8 cellular contexts compared by ENCODE assay signal in the genomic region with DNA sequence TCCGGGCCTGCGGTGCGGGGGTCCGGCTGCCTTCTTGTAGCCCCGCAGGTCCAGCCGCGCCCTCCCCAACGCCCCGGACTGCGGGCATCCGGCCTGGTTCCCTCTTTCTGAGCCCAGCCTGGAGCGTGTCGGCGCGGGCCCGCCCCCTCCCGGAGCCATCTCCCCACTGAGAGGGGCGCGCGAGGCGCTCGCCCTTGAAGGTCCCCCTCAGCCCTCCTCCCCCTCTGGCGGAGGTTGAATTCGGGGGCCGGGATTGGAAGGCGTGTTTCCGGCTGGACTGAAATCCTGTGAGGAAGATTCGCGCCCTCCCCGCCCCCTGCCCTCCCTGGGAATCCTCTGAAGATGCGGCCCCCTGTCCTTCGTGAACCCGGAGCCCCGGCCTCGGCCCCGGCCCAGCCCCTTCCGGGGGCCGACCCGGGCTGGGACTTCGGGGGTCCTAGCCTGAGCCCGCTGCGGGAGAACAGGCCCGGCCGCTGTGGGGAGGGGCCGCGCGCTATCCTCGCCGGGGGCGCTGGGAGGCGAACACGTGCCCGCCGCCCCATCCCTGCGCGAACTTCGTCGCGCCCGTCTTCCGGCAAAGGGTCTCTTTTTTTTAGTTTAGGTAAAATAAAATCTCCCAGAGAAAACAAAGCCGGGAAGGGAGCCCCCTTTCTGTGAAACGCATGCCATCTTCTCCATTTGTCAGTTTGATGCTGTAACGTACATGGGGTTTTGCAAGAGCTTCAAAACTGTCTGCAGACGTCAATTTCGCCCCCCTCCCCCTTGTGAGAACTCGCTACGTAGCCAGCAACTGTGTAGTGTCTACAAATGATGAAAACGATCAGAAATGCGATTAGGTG. TPM values are rescaled to one million over a fixed set of nuclear protein-coding genes. Genes with fewer than 3 reads are reported as not detected.
DNase-seq lines count a peak whose midpoint lies in the region; ATAC-seq and TF ChIP-seq lines count a peak whose summit lies in the region.

No MANE protein-coding gene starts in this region.

- TF ChIP-seq CTCF in LNCaP clone FGC (IDR thresholded peaks at IDR 0.05; ENCODE audit: control insufficient read depth, extremely low read depth, insufficient read depth): no peak; the same call in 1 of the 2 replicates
- TF ChIP-seq CTCF in ovary (IDR thresholded peaks at IDR 0.05): no peak
- peak in 1 of 5 experiments; percentile 12 for TF ChIP-seq CTCF in transverse colon (IDR thresholded peaks at IDR 0.05)

- no peaks in the 10 kb centered on the region for H3K36me3 ChIP-seq in ovary
- peaks cover 0 to 11% (median 0%) of the 10 kb centered on the region in 4 donors for H3K36me3 ChIP-seq in transverse colon

- TF ChIP-seq EP300 in ovary (IDR thresholded peaks at IDR 0.05): no peak
- TF ChIP-seq EP300 in transverse colon (IDR thresholded peaks at IDR 0.05; ENCODE audit: low read depth): no peak

- ATAC-seq in GM21825 (IDR thresholded peaks at IDR 0.05; ENCODE audit: unreplicated experiment) (peak; percentile 38), SK-N-SH treated with all-trans-retinoic acid at 6 μM for 48 hours (peak; percentile 81), Right ventricle myocardium inferior (peak; percentile 74)
- ATAC-seq in activated naive CD4-positive, alpha-beta T cell treated with anti-CD3 and anti-CD28 coated beads, Interleukin-2, amount 50 U/mL, for 72 hours: peak; percentile 75 to 79

- in situ Hi-C loops in transverse colon (cut with MboI; ENCODE audit: low pct_ligation_motif_present in 1 of 4, low pct_unique_long_range_greater_than_20kb in 1 of 4, low sequenced_read_pairs in 3 of 4): no loop called here

- H3K27ac ChIP-seq in ovary (peak overlapping the region; percentile 93 to 99), transverse colon (peak overlapping the region; percentile 99 to 100 (median 99))

- H3K4me1 ChIP-seq in ovary (ENCODE audit: insufficient read depth) (peaks cover 8% of the 10 kb centered on the region), transverse colon (peaks cover 11 to 71% (median 40%) of the 10 kb centered on the region in 4 donors)

- H3K9me3 ChIP-seq in ovary: no peaks in the 10 kb centered on the region
- H3K9me3 ChIP-seq in transverse colon: no peaks in the 10 kb centered on the region

- peaks cover 9 to 22% of the 10 kb centered on the region in 2 donors for H3K36me3 Mint-ChIP-seq in activated naive CD4-positive, alpha-beta T cell treated with anti-CD3 and anti-CD28 coated beads, Interleukin-2, amount 50 U/mL, for 72 hours

- TF ChIP-seq POLR2A in ovary (IDR thresholded peaks at IDR 0.05) (no peak), transverse colon (IDR thresholded peaks at IDR 0.05) (no peak)

- H3K4me3 ChIP-seq in LNCaP clone FGC (ENCODE audit: low read depth, low read length): peak overlapping the region; percentile 85
- peak overlapping the region; percentile 95 for H3K4me3 ChIP-seq in ovary
- peak overlapping the region; percentile 79 to 97 (median 88) for H3K4me3 ChIP-seq in transverse colon

- intact Hi-C loops in Right ventricle myocardium inferior (cut with DNase I) (loop anchor here (5.0 kb wide), 2 partner anchors 55 to 115 kb away; no protein-coding TSS in a partner anchor), ovary (cut with DNase I) (loop anchor here in 2 of 4 donors (5.0 kb wide), 2 partner anchors 35 to 50 kb away; no protein-coding TSS in a partner anchor), transverse colon (cut with DNase I; ENCODE audit: low total_unique reads) (loop anchor here (10.0 kb wide), 1 partner anchor 48 kb away; no protein-coding TSS in a partner anchor)

- H3K9me3 Mint-ChIP-seq in activated naive CD4-positive, alpha-beta T cell treated with anti-CD3 and anti-CD28 coated beads, Interleukin-2, amount 50 U/mL, for 72 hours: peaks cover 0 to 9% of the 10 kb centered on the region in 2 donors

- DNase-seq in Daoy (ENCODE audit: low read depth): peak; percentile 78
- DNase-seq in LNCaP clone FGC (ENCODE audit: low read depth): no peak
- DNase-seq in activated naive CD4-positive, alpha-beta T cell treated with anti-CD3 and anti-CD28 coated beads, Interleukin-2, amount 50 U/mL, for 72 hours (ENCODE audit: low spot score in 2 of 2): peak; percentile 64 to 74
- DNase-seq in Right ventricle myocardium inferior (ENCODE audit: missing footprints): peak; percentile 89
- peak; percentile 69 to 83 (median 82) for DNase-seq in ovary
- DNase-seq in transverse colon: peak; percentile 75

- H3K27me3 ChIP-seq in ovary: no peaks in the 10 kb centered on the region
- no peaks in the 10 kb centered on the region for H3K27me3 ChIP-seq in transverse colon

- H3K27ac Mint-ChIP-seq in activated naive CD4-positive, alpha-beta T cell treated with anti-CD3 and anti-CD28 coated beads, Interleukin-2, amount 50 U/mL, for 72 hours: peak overlapping the region; percentile 93 to 97

- 0 to 1% (median 1%) methylated on average over 58 to 70 of the region's 70 CpGs for WGBS in ovary, 3 donors
- 0% methylated on average over 9 to 38 of the region's 70 CpGs for WGBS in transverse colon (ENCODE audit: low coverage in 1 of 2), 2 donors

TF ChIP-seq in SK-N-SH treated with all-trans-retinoic acid at 6 μM for 48 hours, 23 proteins besides CTCF, POLR2A, EP300 and RAD21:
- TF ChIP-seq RARB (CRISPR knock-in tag; IDR thresholded peaks at IDR 0.05) (no peak), PATZ1 (CRISPR knock-in tag; IDR thresholded peaks at IDR 0.05; ENCODE audit: borderline replicate concordance) (peak; percentile 69; the same call in 1 of the 2 replicates), ZFP3 (CRISPR knock-in tag; IDR thresholded peaks at IDR 0.05) (0 out of 2 replicates have a peak, but pooled peaks have one; percentile 10), TSHZ2 (CRISPR knock-in tag; IDR thresholded peaks at IDR 0.05) (0 out of 2 replicates have a peak, but pooled peaks have one; percentile 64)

RNA-seq across cellular contexts. Expression of gene PDCD4, which starts 0.6 kb away (rescaled TPM):
- 13.3 and 19.9 TPM in 2 replicates for total RNA-seq in Daoy (2014; rRNA removed; shearing (Covaris generic))
- 100 to 1,000 TPM in 1 of 2 donors, 10 to 100 TPM in 1; 94.9 to 159 TPM for total RNA-seq in activated naive CD4-positive, alpha-beta T cell treated with anti-CD3 and anti-CD28 coated beads, Interleukin-2, amount 50 U/mL, for 72 hours
- 71.6 TPM for total RNA-seq in Right ventricle myocardium inferior
- 100 to 1,000 TPM; 103 to 399 (median 185) TPM for total RNA-seq in ovary
- polyA plus RNA-seq in ovary: 100 to 1,000 TPM; 136 to 209 TPM
- 100 to 1,000 TPM in 3 of 4 donors, 10 to 100 TPM in 1; 98.3 to 724 (median 511) TPM for total RNA-seq in transverse colon

RNA-seq across cellular contexts. Expression of gene BBIP1, which starts 46.6 kb away (rescaled TPM):
- total RNA-seq in Daoy (2014; rRNA removed; shearing (Covaris generic)): 13.2 and 14.2 TPM in 2 replicates
- 10 to 100 TPM; 32.1 to 51.8 TPM for total RNA-seq in activated naive CD4-positive, alpha-beta T cell treated with anti-CD3 and anti-CD28 coated beads, Interleukin-2, amount 50 U/mL, for 72 hours
- total RNA-seq in Right ventricle myocardium inferior (19.0 TPM), ovary (10 to 100 TPM; 23.0 to 40.5 (median 30.5) TPM), transverse colon (10 to 100 TPM in 3 of 4 donors, 1 to 10 TPM in 1; 9.6 to 44.9 (median 18.1) TPM)
- polyA plus RNA-seq in ovary: 10 to 100 TPM; 22.0 to 30.5 TPM

RNA-seq across cellular contexts. Expression of gene SHOC2, which starts 47.0 kb away (rescaled TPM):
- 11.7 and 15.3 TPM in 2 replicates for total RNA-seq in Daoy (2014; rRNA removed; shearing (Covaris generic))
- total RNA-seq in activated naive CD4-positive, alpha-beta T cell treated with anti-CD3 and anti-CD28 coated beads, Interleukin-2, amount 50 U/mL, for 72 hours: 10 to 100 TPM; 33.7 to 35.9 TPM
- 44.2 TPM for total RNA-seq in Right ventricle myocardium inferior
- total RNA-seq in ovary: 10 to 100 TPM; 34.1 to 91.2 (median 67.7) TPM
- polyA plus RNA-seq in ovary: 10 to 100 TPM; 19.4 to 33.8 TPM
- total RNA-seq in transverse colon: 100 to 1,000 TPM in 1 of 4 donors, 10 to 100 TPM in 3; 57.3 to 125 (median 73.4) TPM
